1 cellular context compared by ENCODE assay signal in genomic region chr10:124568858-124569622, GRCh38.
TF ChIP-seq lines count a peak whose summit lies in the region.

No MANE protein-coding gene starts in this region.

TF ChIP-seq in H1, 55 proteins besides CTCF, POLR2A, EP300 and RAD21:
- TF ChIP-seq CBX5 (IDR thresholded peaks at IDR 0.05; ENCODE audit: low read depth, low read length) (no peak), FOSL1 (IDR thresholded peaks at IDR 0.05; ENCODE audit: insufficient read depth, low read depth, low read length) (no peak), ASH2L (IDR thresholded peaks at IDR 0.05; ENCODE audit: low read length) (no peak), KDM5A (IDR thresholded peaks at IDR 0.05; ENCODE audit: low read length) (no peak), SIX5 (IDR thresholded peaks at IDR 0.05; ENCODE audit: low read depth, low read length) (no peak), ATF2 (IDR thresholded peaks at IDR 0.05; ENCODE audit: low read length) (no peak), E2F6 (IDR thresholded peaks at IDR 0.05) (no peak), TAF7 (optimal IDR thresholded peaks at IDR 0.05; ENCODE audit: borderline replicate concordance, low read depth, low read length) (no peak), TCF12 (IDR thresholded peaks at IDR 0.05; ENCODE audit: low read depth, low read length) (no peak), SIN3A (conservative IDR thresholded peaks at IDR 0.05 in 1 of 2, IDR thresholded peaks at IDR 0.05 in 1 of 2; ENCODE audit: low read depth in 1 of 2, low read length in 2 of 2) (no peak), PHF8 (conservative IDR thresholded peaks at IDR 0.05; ENCODE audit: low read depth, low read length) (no peak), HDAC6 (IDR thresholded peaks at IDR 0.05; ENCODE audit: low read depth, low read length) (no peak), MAFK (IDR thresholded peaks at IDR 0.05; ENCODE audit: low read depth, low read length) (no peak)
